ENCODE assay signal across 17 cellular contexts in genomic region chr6:3895303-3895635, GRCh38. TPM values are rescaled to one million over a fixed set of nuclear protein-coding genes. Genes with fewer than 3 reads are reported as not detected.
DNase-seq lines count a peak whose midpoint lies in the region; ATAC-seq and TF ChIP-seq lines count a peak whose summit lies in the region.
"Had no signal": no experiment of that assay in that cellular context is flagged by ENCODE, and none has a peak within 500 bp of the region (broad histone marks: within the 10 kb centered on the region; RNA-seq: fewer than 3 reads in every experiment).

No MANE protein-coding gene starts in this region.

- H3K27ac ChIP-seq in HEK293 (ENCODE audit: extremely low read depth, low read depth, low read length) = no peak overlapping the region
- peak overlapping the region in 3 of 4 donors; percentile 35 to 56 (median 45) for H3K27ac ChIP-seq in gastrocnemius medialis
- H3K27ac ChIP-seq: A549 had no signal

- H3K27ac Mint-ChIP-seq in WTC11 = 0 out of 2 replicates have a peak overlapping the region, but pooled peaks have one; percentile 43
- H3K27ac Mint-ChIP-seq: B cell, CD14-positive monocyte, HFFc6 had no signal

- H3K9me3 ChIP-seq in HEK293 (ENCODE audit: control insufficient read depth, insufficient read depth, low read depth, low read length) (no peaks in the 10 kb centered on the region), gastrocnemius medialis (no peaks in the 10 kb centered on the region)
- H3K9me3 ChIP-seq: A549 had no signal

- CTCF ChIA-PET in HEK293 (lab: Yijun Ruan, JAX) (interaction anchor here (0.6 to 1.6 kb wide), 6 partner anchors 15 to 163 kb away, joined by 3 to 9 read pairs (median 4); no protein-coding TSS in a partner anchor), WTC11 (lab: Charles Lee) (interaction anchor here (0.6 to 5.2 kb wide), 6 partner anchors 10 to 127 kb away, joined by 3 to 45 read pairs (median 9); partner anchors contain the start of gene FAM50B)

- ATAC-seq in WTC11 (no peak), gastrocnemius medialis (no peak)
- ATAC-seq: A549, PC-3 had no signal

- DNase-seq in WTC11 (ENCODE audit: low spot score) (no peak), kidney glomerular epithelial cell (lab: John Stamatoyannopoulos, UW) (peak; percentile 2), gastrocnemius medialis (no peak), NCI-H2081 (lab: John Stamatoyannopoulos, UW) (no peak)
- no peak for DNase-seq in stimulated activated CD4-positive, alpha-beta T cell treated with anti-CD3 and anti-CD28 coated beads, Interleukin-1b, Interleukin-23, amount 100 ng/mL, for 48 hours
- no peak for DNase-seq in NK-92 treated with Interleukin-12 subunit alpha and Interleukin-12 subunit beta, amount 100 ng/mL, for 24 hours (lab: John Stamatoyannopoulos, UW)
- DNase-seq: HFFc6, IMR-90, NCI-H1105, NCI-H446 treated with DMSO at 0.1 percent for 48 hours, NCI-H526 treated with DMSO at 0.1 percent for 48 hours, PC-3, Right ventricle myocardium superior had no signal

- no peaks in the 10 kb centered on the region for H3K36me3 ChIP-seq in HEK293 (ENCODE audit: control insufficient read depth in 2 of 2, insufficient read depth in 1 of 2, low read length in 2 of 2)
- no peaks in the 10 kb centered on the region for H3K36me3 ChIP-seq in gastrocnemius medialis

- H3K4me3 ChIP-seq in HEK293 (ENCODE audit: low read depth, low read length) (no peak overlapping the region), gastrocnemius medialis (no peak overlapping the region)
- H3K4me3 ChIP-seq: A549 had no signal

- H3K27me3 ChIP-seq in gastrocnemius medialis = no peaks in the 10 kb centered on the region

- POLR2A ChIA-PET in HEK293 (lab: Yijun Ruan, JAX) (interaction anchor here (1.1 kb wide), 1 partner anchor 145 kb away, joined by 3 read pairs; no protein-coding TSS in a partner anchor), WTC11 (lab: Charles Lee) (no interaction called here)

- H3K4me1 ChIP-seq in HEK293 (ENCODE audit: control insufficient read depth, insufficient read depth, low read length) (peaks cover 7% of the 10 kb centered on the region), gastrocnemius medialis (peaks cover 24% of the 10 kb centered on the region in 2 donors)
- H3K4me1 ChIP-seq: A549 had no signal

- H3K9me3 Mint-ChIP-seq in WTC11 = peaks cover 5% of the 10 kb centered on the region
- H3K9me3 Mint-ChIP-seq: HFFc6 had no signal

- intact Hi-C loops in gastrocnemius medialis (cut with DNase I; ENCODE audit: low total_unique reads) = no loop called here

- no peaks in the 10 kb centered on the region for H3K36me3 Mint-ChIP-seq in WTC11
- H3K36me3 Mint-ChIP-seq: CD14-positive monocyte had no signal

- TF ChIP-seq CTCF in HEK293 (tag by site-specific recombination; IDR thresholded peaks at IDR 0.05) (no peak), WTC11 (IDR thresholded peaks at IDR 0.05) (no peak), gastrocnemius medialis (IDR thresholded peaks at IDR 0.05 in 4 of 5, conservative IDR thresholded peaks at IDR 0.05 in 1 of 5) (no peak)

- in situ Hi-C loops in gastrocnemius medialis (cut with MboI; ENCODE audit: low sequenced_read_pairs in 4 of 4) = no loop called here

- H3K27me3 Mint-ChIP-seq in WTC11 (ENCODE audit: low read depth) = peaks cover 7% of the 10 kb centered on the region

- no peak for TF ChIP-seq POLR2A in gastrocnemius medialis (IDR thresholded peaks at IDR 0.05)

- H3K4me1 Mint-ChIP-seq in WTC11 = peaks cover 37% of the 10 kb centered on the region
- H3K4me1 Mint-ChIP-seq: B cell, CD14-positive monocyte had no signal

- no peak overlapping the region for H3K4me3 Mint-ChIP-seq in WTC11
- H3K4me3 Mint-ChIP-seq: B cell, CD14-positive monocyte, HFFc6 had no signal

TF ChIP-seq in HEK293, 187 proteins besides CTCF, POLR2A, EP300 and RAD21:
- TF ChIP-seq ZFHX2 (tag by site-specific recombination; conservative IDR thresholded peaks at IDR 0.05) (peak; percentile 49; the same call in 1 of the 2 replicates), EGR2 (tag by site-specific recombination; IDR thresholded peaks at IDR 0.05; ENCODE audit: low read depth) (peak; percentile 23; the same call in 1 of the 2 replicates), SALL2 (tag by site-specific recombination; IDR thresholded peaks at IDR 0.05; ENCODE audit: borderline replicate concordance) (no peak)

TF ChIP-seq in WTC11, 78 proteins besides CTCF, POLR2A, EP300 and RAD21:
- TF ChIP-seq, protein P1, sequence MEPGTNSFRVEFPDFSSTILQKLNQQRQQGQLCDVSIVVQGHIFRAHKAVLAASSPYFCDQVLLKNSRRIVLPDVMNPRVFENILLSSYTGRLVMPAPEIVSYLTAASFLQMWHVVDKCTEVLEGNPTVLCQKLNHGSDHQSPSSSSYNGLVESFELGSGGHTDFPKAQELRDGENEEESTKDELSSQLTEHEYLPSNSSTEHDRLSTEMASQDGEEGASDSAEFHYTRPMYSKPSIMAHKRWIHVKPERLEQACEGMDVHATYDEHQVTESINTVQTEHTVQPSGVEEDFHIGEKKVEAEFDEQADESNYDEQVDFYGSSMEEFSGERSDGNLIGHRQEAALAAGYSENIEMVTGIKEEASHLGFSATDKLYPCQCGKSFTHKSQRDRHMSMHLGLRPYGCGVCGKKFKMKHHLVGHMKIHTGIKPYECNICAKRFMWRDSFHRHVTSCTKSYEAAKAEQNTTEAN (CRISPR knock-in tag; IDR thresholded peaks at IDR 0.05) = no peak
- no peak for TF ChIP-seq RELA (CRISPR knock-in tag; IDR thresholded peaks at IDR 0.05; ENCODE audit: borderline replicate concordance)
- no peak for TF ChIP-seq ZNF532 (CRISPR knock-in tag; IDR thresholded peaks at IDR 0.05; ENCODE audit: borderline replicate concordance)
- no peak for TF ChIP-seq MAX (CRISPR knock-in tag; IDR thresholded peaks at IDR 0.05)
- no peak for TF ChIP-seq ZNF232 (CRISPR knock-in tag; IDR thresholded peaks at IDR 0.05)
- TF ChIP-seq ZNF671 (CRISPR knock-in tag; IDR thresholded peaks at IDR 0.05) = no peak
- no peak for TF ChIP-seq E2F5 (CRISPR knock-in tag; IDR thresholded peaks at IDR 0.05)
- TF ChIP-seq, protein P2, sequence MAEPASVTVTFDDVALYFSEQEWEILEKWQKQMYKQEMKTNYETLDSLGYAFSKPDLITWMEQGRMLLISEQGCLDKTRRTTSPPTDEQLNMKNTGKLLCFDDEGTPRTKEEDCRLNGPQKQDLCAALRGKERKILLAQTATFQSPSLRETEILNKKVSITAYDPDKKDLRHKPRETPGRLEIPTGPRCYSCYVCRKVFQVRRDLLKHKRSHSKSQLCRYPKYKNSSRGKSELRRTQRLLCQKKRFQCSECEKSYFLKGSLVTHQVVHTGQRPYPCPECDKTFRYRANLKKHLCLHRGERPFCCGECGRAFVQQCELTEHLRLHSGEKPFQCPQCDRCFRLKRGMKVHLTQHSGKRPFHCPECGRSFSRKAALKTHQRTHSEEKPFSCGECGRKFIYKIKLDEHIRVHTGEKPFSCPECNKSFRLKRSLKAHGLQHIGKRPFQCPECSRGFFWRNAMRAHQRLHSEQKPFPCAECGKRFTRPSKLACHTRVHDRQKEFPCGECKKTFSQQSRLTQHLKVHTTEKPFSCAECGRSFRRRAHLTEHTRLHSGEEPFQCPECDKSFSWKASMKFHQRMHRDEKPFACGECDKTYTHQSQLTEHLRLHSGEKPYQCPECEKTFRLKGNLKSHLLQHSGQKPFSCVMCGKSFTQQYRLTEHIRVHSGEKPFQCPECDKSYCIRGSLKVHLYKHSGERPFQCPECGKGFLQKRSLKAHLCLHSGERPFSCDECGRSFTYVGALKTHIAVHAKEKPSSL (CRISPR knock-in tag; conservative IDR thresholded peaks at IDR 0.05) = no peak
TF ChIP-seq in WTC11: peak in this region for 0.

RNA-seq across cellular contexts. Expression of gene FAM50B, which starts 46.1 kb away (rescaled TPM):
- 2.1 to 3.6 TPM (median 3.3 TPM) in 3 replicates for total RNA-seq in WTC11 (2021)
- 10 to 100 TPM in 3 of 4 donors, 1 to 10 TPM in 1; 4.4 to 19.6 (median 15.3) TPM for total RNA-seq in gastrocnemius medialis
